8 cellular contexts compared by ENCODE assay signal in genomic region chr4:159016527-159017137, GRCh38.
A peak's percentile ranks its signal among the peaks of the same experiment; 100 is the strongest.
DNase-seq lines count a peak whose midpoint lies in the region; ATAC-seq, FAIRE-seq and TF ChIP-seq lines count a peak whose summit lies in the region.

No MANE protein-coding gene starts in this region.

- peak overlapping the region; percentile 54 for H2AFZ ChIP-seq in astrocyte (ENCODE audit: low read depth, low read length)

- FAIRE-seq in astrocyte (lab: Jason Lieb, UNC) = no peak

- no peaks in the 10 kb centered on the region for H4K20me1 ChIP-seq in astrocyte (ENCODE audit: insufficient read depth, low read length)

- DNase-seq in GM19238 (ENCODE audit: insufficient read length, low spot score) = peak; percentile 49
- DNase-seq in astrocyte (ENCODE audit: low read depth) = peak; percentile 25
- DNase-seq in ovary = peak; percentile 13 to 41 (median 23)
- no peak for DNase-seq in NCI-H2029 treated with DMSO at 0.1 percent for 48 hours (lab: John Stamatoyannopoulos, UW)
- no peak for DNase-seq in activated T-cell treated with anti-CD3 and anti-CD28 coated beads, Interleukin-2, amount 50 U/mL, for 4 hours
- DNase-seq in DMS114 treated with DMSO at 0.1 percent for 48 hours (lab: John Stamatoyannopoulos, UW; ENCODE audit: unreplicated experiment) = no peak
- no peak for DNase-seq in left colon

- TF ChIP-seq CTCF in astrocyte (IDR thresholded peaks at IDR 0.05; ENCODE audit: insufficient read depth, low read depth, low read length) (peak; percentile 11), ovary (IDR thresholded peaks at IDR 0.05) (no peak)

- 10 to 14% (median 13%) methylated on average over 8 of the region's 8 CpGs for WGBS in ovary, 3 donors

- no peaks in the 10 kb centered on the region for H3K36me3 Mint-ChIP-seq in astrocyte (ENCODE audit: low read depth, unreplicated experiment)
- no peaks in the 10 kb centered on the region for H3K36me3 Mint-ChIP-seq in activated T-cell treated with anti-CD3 and anti-CD28 coated beads, Interleukin-2, amount 50 U/mL, for 4 hours (ENCODE audit: insufficient read depth)

- H3K4me3 ChIP-seq in astrocyte (ENCODE audit: insufficient read depth, low read depth, low read length) = no peak overlapping the region
- no peak overlapping the region for H3K4me3 ChIP-seq in ovary

- no peak for TF ChIP-seq EP300 in ovary (IDR thresholded peaks at IDR 0.05)

- peak; percentile 24 for ATAC-seq in HG02938 (IDR thresholded peaks at IDR 0.05; ENCODE audit: unreplicated experiment)
- no peak for ATAC-seq in activated T-cell treated with anti-CD3 and anti-CD28 coated beads, Interleukin-2, amount 50 U/mL, for 4 hours
- ATAC-seq in left colon = no peak

- H3K27me3 ChIP-seq in astrocyte (ENCODE audit: insufficient read depth, low read length) (no peaks in the 10 kb centered on the region), ovary (no peaks in the 10 kb centered on the region)

- H3K27ac ChIP-seq in astrocyte (ENCODE audit: low read depth, low read length) (no peak overlapping the region), ovary (no peak overlapping the region)

- H3K27me3 Mint-ChIP-seq in astrocyte (ENCODE audit: low read depth, unreplicated experiment) = no peaks in the 10 kb centered on the region
- peaks cover 4% of the 10 kb centered on the region for H3K27me3 Mint-ChIP-seq in activated T-cell treated with anti-CD3 and anti-CD28 coated beads, Interleukin-2, amount 50 U/mL, for 4 hours (ENCODE audit: low read depth)

- H3K36me3 ChIP-seq in astrocyte (ENCODE audit: insufficient read depth, low read length) = no peaks in the 10 kb centered on the region
- H3K36me3 ChIP-seq in ovary = no peaks in the 10 kb centered on the region

- no peaks in the 10 kb centered on the region for H3K79me2 ChIP-seq in astrocyte (ENCODE audit: insufficient read depth, low read length)

- no peaks in the 10 kb centered on the region for H3K9me3 Mint-ChIP-seq in astrocyte (ENCODE audit: unreplicated experiment)
- no peaks in the 10 kb centered on the region for H3K9me3 Mint-ChIP-seq in activated T-cell treated with anti-CD3 and anti-CD28 coated beads, Interleukin-2, amount 50 U/mL, for 4 hours

- peaks cover 13% of the 10 kb centered on the region for H3K4me1 Mint-ChIP-seq in astrocyte (ENCODE audit: low read depth, unreplicated experiment)
- H3K4me1 Mint-ChIP-seq in activated T-cell treated with anti-CD3 and anti-CD28 coated beads, Interleukin-2, amount 50 U/mL, for 4 hours (ENCODE audit: low read depth) = no peaks in the 10 kb centered on the region

- peak overlapping the region; percentile 63 for H3K27ac Mint-ChIP-seq in astrocyte (ENCODE audit: unreplicated experiment)

- H3K4me1 ChIP-seq in astrocyte (ENCODE audit: insufficient read depth, low read length) = no peaks in the 10 kb centered on the region
- H3K4me1 ChIP-seq in ovary (ENCODE audit: insufficient read depth) = no peaks in the 10 kb centered on the region

- H3K9me3 ChIP-seq in astrocyte (ENCODE audit: insufficient read depth, low read depth, low read length) (no peaks in the 10 kb centered on the region), ovary (no peaks in the 10 kb centered on the region)

- H3K9ac ChIP-seq in astrocyte (ENCODE audit: low read length) = peak overlapping the region; percentile 2

- no peak overlapping the region for H3K4me3 Mint-ChIP-seq in astrocyte (ENCODE audit: unreplicated experiment)
- H3K4me3 Mint-ChIP-seq in activated T-cell treated with anti-CD3 and anti-CD28 coated beads, Interleukin-2, amount 50 U/mL, for 4 hours = no peak overlapping the region

- TF ChIP-seq POLR2A in ovary (IDR thresholded peaks at IDR 0.05) = no peak

- peak overlapping the region; percentile 62 for H3K4me2 ChIP-seq in astrocyte (ENCODE audit: low read length)

- intact Hi-C loops in ovary (cut with DNase I) = no loop called here
- intact Hi-C loops in left colon (cut with DNase I, micrococcal nuclease) = no loop called here

Comparison
In these comparisons a context has a peak if more than half of its experiments do, and no peak if none do; other contexts are left out.
1. DNase-seq: peak in GM19238 (single experiment), astrocyte (single experiment) and ovary (5 of 5); none in NCI-H2029 treated with DMSO at 0.1 percent for 48 hours (single experiment), activated T-cell treated with anti-CD3 and anti-CD28 coated beads, Interleukin-2, amount 50 U/mL, for 4 hours (single experiment), DMS114 treated with DMSO at 0.1 percent for 48 hours (single experiment) and left colon (0 of 2).